ENCODE assay signal across 9 cellular contexts in genomic region chr6:5401845-5402738, GRCh38.
DNase-seq lines count a peak whose midpoint lies in the region; ATAC-seq and TF ChIP-seq lines count a peak whose summit lies in the region.
"Had no signal": no experiment of that assay in that cellular context is flagged by ENCODE, and none has a peak within 500 bp of the region (broad histone marks: within the 10 kb centered on the region; RNA-seq: fewer than 3 reads in every experiment).

No MANE protein-coding gene starts in this region.

- DNase-seq in DMS114 treated with DMSO at 0.1 percent for 48 hours (lab: John Stamatoyannopoulos, UW; ENCODE audit: unreplicated experiment) (peak; percentile 48), Karpas-422 (peak; percentile 65), left colon (no peak), T-helper 1 cell (no peak), tibial nerve (ENCODE audit: low spot score in 2 of 2) (no peak)
- DNase-seq: cerebellar nuclear complex had no signal

- H3K4me2 ChIP-seq in Karpas-422 (ENCODE audit: low read depth, low read length, poor library complexity, severe bottlenecking) = no peak overlapping the region

- H3K27me3 ChIP-seq in Karpas-422 (ENCODE audit: low read length) (no peaks in the 10 kb centered on the region), tibial nerve (no peaks in the 10 kb centered on the region)

- H3K9ac ChIP-seq in Karpas-422 (ENCODE audit: low read length) = no peak overlapping the region

- no peaks in the 10 kb centered on the region for H3K4me1 ChIP-seq in Karpas-422 (ENCODE audit: low read length)
- no peaks in the 10 kb centered on the region for H3K4me1 ChIP-seq in tibial nerve

- peak; percentile 20; the same call in 1 of the 2 replicates for TF ChIP-seq CTCF in WI38 (IDR thresholded peaks at IDR 0.05; ENCODE audit: low read depth, low read length)
- TF ChIP-seq CTCF in tibial nerve (IDR thresholded peaks at IDR 0.05) = peak in 2 of 5 experiments; percentile 12 to 33

- no peaks in the 10 kb centered on the region for H3K9me3 ChIP-seq in Karpas-422 (ENCODE audit: low read length)
- H3K9me3 ChIP-seq in tibial nerve = peaks cover 0 to 10% (median 0%) of the 10 kb centered on the region in 4 donors

- H3K4me3 ChIP-seq in Karpas-422 (ENCODE audit: low read length) (no peak overlapping the region), WI38 (ENCODE audit: low read depth, low read length) (no peak overlapping the region), tibial nerve (no peak overlapping the region)

- no peak for TF ChIP-seq POLR2A in tibial nerve (IDR thresholded peaks at IDR 0.05)

- no peak overlapping the region for H2AFZ ChIP-seq in Karpas-422 (ENCODE audit: low read length)

- intact Hi-C loops in left colon (cut with DNase I, micrococcal nuclease) = loop anchor here in 1 of 2 donors (5.0 kb wide), 1 partner anchor 255 kb away; no protein-coding TSS in a partner anchor

- ATAC-seq in left colon (peak; percentile 41), GM19351 (IDR thresholded peaks at IDR 0.05; ENCODE audit: unreplicated experiment) (no peak), HG03520 (IDR thresholded peaks at IDR 0.05; ENCODE audit: unreplicated experiment) (no peak)

- H3K79me2 ChIP-seq in Karpas-422 (ENCODE audit: low read length) = no peaks in the 10 kb centered on the region

- TF ChIP-seq EP300 in tibial nerve (IDR thresholded peaks at IDR 0.05) = no peak

- H3K9me2 ChIP-seq in Karpas-422 (replicated peaks; ENCODE audit: insufficient read depth, low read length) = no peaks in the 10 kb centered on the region

- no peak overlapping the region for H3K27ac ChIP-seq in Karpas-422 (ENCODE audit: low read length)
- H3K27ac ChIP-seq in tibial nerve = no peak overlapping the region

- 84 to 90% methylated on average over 4 of the region's 4 CpGs for WGBS in tibial nerve, 2 donors

- H3K36me3 ChIP-seq in Karpas-422 (ENCODE audit: insufficient read depth, low read length) (no peaks in the 10 kb centered on the region), tibial nerve (no peaks in the 10 kb centered on the region)

- peaks cover 30% of the 10 kb centered on the region for H4K20me1 ChIP-seq in Karpas-422 (ENCODE audit: insufficient read depth, low read depth, low read length)

Comparison
In these comparisons a context has a peak if more than half of its experiments do, and no peak if none do; other contexts are left out.
1. DNase-seq: peak in DMS114 treated with DMSO at 0.1 percent for 48 hours (single experiment) and Karpas-422 (single experiment); none in left colon (0 of 2), T-helper 1 cell (0 of 5) and tibial nerve (0 of 2).